9 cellular contexts compared by ENCODE assay signal in the genomic region with DNA sequence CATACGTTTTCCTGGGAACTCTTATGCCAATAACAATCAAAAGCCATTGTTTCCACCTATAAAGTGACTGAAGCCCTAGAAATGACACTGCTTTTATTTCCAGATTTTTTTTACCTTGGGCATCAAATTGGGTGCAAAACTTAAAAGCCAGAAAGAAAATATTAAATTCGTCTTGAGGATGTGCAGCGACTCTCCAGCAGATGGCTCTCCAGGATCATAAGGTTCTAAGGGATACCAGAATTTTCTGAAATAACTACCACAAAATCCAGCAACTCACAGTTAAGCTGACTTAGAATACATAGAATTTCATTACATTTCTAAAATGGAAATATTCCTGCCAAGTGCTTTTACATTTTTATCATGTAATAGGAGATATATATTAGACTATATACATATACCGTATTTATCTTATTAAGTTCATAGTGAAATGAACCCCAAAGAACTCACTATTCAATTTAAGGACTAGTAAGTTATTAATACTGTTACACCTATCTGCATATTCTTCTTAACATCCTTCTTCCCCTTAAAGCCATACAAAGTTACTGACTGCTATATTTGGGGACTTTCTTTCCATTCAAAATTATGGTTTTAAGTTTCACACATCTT. TPM values are rescaled to one million over a fixed set of nuclear protein-coding genes. Genes with fewer than 3 reads are reported as not detected.
DNase-seq lines count a peak whose midpoint lies in the region; ATAC-seq and TF ChIP-seq lines count a peak whose summit lies in the region.
"Had no signal": no experiment of that assay in that cellular context is flagged by ENCODE, and none has a peak within 500 bp of the region (broad histone marks: within the 10 kb centered on the region; RNA-seq: fewer than 3 reads in every experiment).

No MANE protein-coding gene starts in this region.

- RAD21 ChIA-PET in HCT116 (lab: Charles Lee; ENCODE audit: low non-redundant PET in 1 of 2, low total read pairs in 2 of 2, uncharacterized antibody in 2 of 2, unreplicated experiment in 2 of 2), result interaction anchor here in 1 of 2 experiments (1.3 kb wide), 1 partner anchor 9 kb away, joined by 3 read pairs; no protein-coding TSS in a partner anchor

- CTCF ChIA-PET in HCT116 (lab: Charles Lee), result interaction anchor here (0.6 to 1.7 kb wide), 8 partner anchors 10 to 947 kb away, joined by 3 to 6 read pairs (median 4); a partner anchor contains a TSS

- H3K36me3 Mint-ChIP-seq in activated T-helper 1 cell treated with anti-CD3 and anti-CD28 coated beads, Interleukin-12 subunit alpha, Interleukin-12 subunit beta, Interleukin-2, Interleukin-4 antibody, amounts not matched to agents 30 ng/mL and 10 ng/mL and 1 ng/mL, durations not matched to agents 14 hours and 24 hours and 36 hours (ENCODE audit: low read depth), result no peaks in the 10 kb centered on the region
- no peaks in the 10 kb centered on the region for H3K36me3 Mint-ChIP-seq in glutamatergic neuron (ENCODE audit: unreplicated experiment)

- BruUV-seq in HCT116 (replicated peaks; lab: Mats Ljungman, UMichigan), result no TSS peak

- POLR2A ChIA-PET in HCT116 (lab: Charles Lee), result interaction anchor here (0.5 kb wide), 1 partner anchor 121 kb away, joined by 6 read pairs; no protein-coding TSS in a partner anchor

- H3K4me3 ChIP-seq in HCT116 (replicated peaks in 1 of 2; ENCODE audit: low read depth in 1 of 2, low read length in 2 of 2), result no peak overlapping the region

- no peaks in the 10 kb centered on the region for H3K4me1 Mint-ChIP-seq in activated T-helper 1 cell treated with anti-CD3 and anti-CD28 coated beads, Interleukin-12 subunit alpha, Interleukin-12 subunit beta, Interleukin-2, Interleukin-4 antibody, amounts not matched to agents 30 ng/mL and 10 ng/mL and 1 ng/mL, durations not matched to agents 14 hours and 24 hours and 36 hours (ENCODE audit: low read depth)
- H3K4me1 Mint-ChIP-seq in glutamatergic neuron (ENCODE audit: low read depth, unreplicated experiment), result peaks cover 11% of the 10 kb centered on the region

- intact Hi-C loops in HCT116 (cut with micrococcal nuclease) (loop anchor here (1.0 to 2.0 kb wide), 4 partner anchors 58 to 533 kb away; no protein-coding TSS in a partner anchor), sciatic nerve (cut with DNase I) (no loop called here)
- intact Hi-C loops in activated T-helper 1 cell treated with anti-CD3 and anti-CD28 coated beads, Interleukin-12 subunit alpha, Interleukin-12 subunit beta, Interleukin-2, Interleukin-4 antibody, amounts not matched to agents 30 ng/mL and 10 ng/mL and 1 ng/mL, durations not matched to agents 14 hours and 24 hours and 36 hours (cut with micrococcal nuclease), result loop anchor here (1.0 to 5.0 kb wide), 5 partner anchors 58 to 949 kb away; a partner anchor contains a TSS

- no peak overlapping the region for H3K27ac Mint-ChIP-seq in activated T-helper 1 cell treated with anti-CD3 and anti-CD28 coated beads, Interleukin-12 subunit alpha, Interleukin-12 subunit beta, Interleukin-2, Interleukin-4 antibody, amounts not matched to agents 30 ng/mL and 10 ng/mL and 1 ng/mL, durations not matched to agents 14 hours and 24 hours and 36 hours
- H3K27ac Mint-ChIP-seq in glutamatergic neuron (ENCODE audit: unreplicated experiment), result no peak overlapping the region
- H3K27ac Mint-ChIP-seq: T-helper 1 cell treated with Interleukin-12 subunit alpha and Interleukin-12 subunit beta and Interleukin-4 antibody, amounts not matched to agents 30 μg/mL and 1 μg/mL, for 36 hours had no signal

- TF ChIP-seq CTCF in HCT116 (IDR thresholded peaks at IDR 0.05 in 2 of 3, conservative IDR thresholded peaks at IDR 0.05 in 1 of 3; ENCODE audit: borderline replicate concordance in 1 of 3, insufficient read depth in 1 of 3, low read depth in 2 of 3, low read length in 2 of 3) (peak; percentile 71 to 79 (median 76)), glutamatergic neuron (IDR thresholded peaks at IDR 0.05; ENCODE audit: partially characterized antibody, unreplicated experiment) (peak; percentile 49)

- H3K9me3 Mint-ChIP-seq in activated T-helper 1 cell treated with anti-CD3 and anti-CD28 coated beads, Interleukin-12 subunit alpha, Interleukin-12 subunit beta, Interleukin-2, Interleukin-4 antibody, amounts not matched to agents 30 ng/mL and 10 ng/mL and 1 ng/mL, durations not matched to agents 14 hours and 24 hours and 36 hours, result no peaks in the 10 kb centered on the region
- peaks cover 2% of the 10 kb centered on the region for H3K9me3 Mint-ChIP-seq in glutamatergic neuron (ENCODE audit: unreplicated experiment)
- H3K9me3 Mint-ChIP-seq: T-helper 1 cell treated with Interleukin-12 subunit alpha and Interleukin-12 subunit beta and Interleukin-4 antibody, amounts not matched to agents 30 μg/mL and 1 μg/mL, for 36 hours had no signal

- no peak overlapping the region for H3K4me3 Mint-ChIP-seq in activated T-helper 1 cell treated with anti-CD3 and anti-CD28 coated beads, Interleukin-12 subunit alpha, Interleukin-12 subunit beta, Interleukin-2, Interleukin-4 antibody, amounts not matched to agents 30 ng/mL and 10 ng/mL and 1 ng/mL, durations not matched to agents 14 hours and 24 hours and 36 hours
- peak overlapping the region; percentile 44 for H3K4me3 Mint-ChIP-seq in glutamatergic neuron (ENCODE audit: unreplicated experiment)
- H3K4me3 Mint-ChIP-seq: T-helper 1 cell treated with Interleukin-12 subunit alpha and Interleukin-12 subunit beta and Interleukin-4 antibody, amounts not matched to agents 30 μg/mL and 1 μg/mL, for 36 hours had no signal

- no peak overlapping the region for H3K27ac ChIP-seq in HCT116 (ENCODE audit: low read depth, low read length)

- peak; percentile 84 for TF ChIP-seq RAD21 in HCT116 (IDR thresholded peaks at IDR 0.05; ENCODE audit: low read depth)

- H3K27me3 Mint-ChIP-seq in activated T-helper 1 cell treated with anti-CD3 and anti-CD28 coated beads, Interleukin-12 subunit alpha, Interleukin-12 subunit beta, Interleukin-2, Interleukin-4 antibody, amounts not matched to agents 30 ng/mL and 10 ng/mL and 1 ng/mL, durations not matched to agents 14 hours and 24 hours and 36 hours (ENCODE audit: insufficient read depth), result peaks cover 16% of the 10 kb centered on the region
- peaks cover 1% of the 10 kb centered on the region for H3K27me3 Mint-ChIP-seq in glutamatergic neuron (ENCODE audit: unreplicated experiment)

- no peaks in the 10 kb centered on the region for H3K9me2 ChIP-seq in HCT116 (ENCODE audit: insufficient read depth)

- no peak for TF ChIP-seq POLR2A in HCT116 (IDR thresholded peaks at IDR 0.05; ENCODE audit: borderline replicate concordance, extremely low read depth, insufficient read depth, insufficient read length)

- H3K27me3 ChIP-seq in HCT116 (ENCODE audit: insufficient read depth, low read length), result 0 out of 2 replicates have a peak, but pooled peaks cover 12% of the 10 kb centered on the region

- no peak overlapping the region for H3K9ac ChIP-seq in HCT116 (ENCODE audit: low read length)

- H3K9me3 ChIP-seq in HCT116 (ENCODE audit: control insufficient read depth in 1 of 2, insufficient read depth in 1 of 2, low read depth in 1 of 2, low read length in 2 of 2), result no peaks in the 10 kb centered on the region

- H2AFZ ChIP-seq in HCT116 (ENCODE audit: low read depth, low read length, poor library complexity, severe bottlenecking), result no peak overlapping the region

- no peaks in the 10 kb centered on the region for H3K36me3 ChIP-seq in HCT116 (ENCODE audit: control insufficient read depth in 1 of 2, insufficient read depth in 2 of 2, low read length in 2 of 2)

- peak; percentile 76 for ATAC-seq in HCT116
- ATAC-seq in sciatic nerve, result peak; percentile 67
- no peak for ATAC-seq in GM19035 (IDR thresholded peaks at IDR 0.05; ENCODE audit: unreplicated experiment)
- no peak for ATAC-seq in GM21619 (IDR thresholded peaks at IDR 0.05; ENCODE audit: unreplicated experiment)

- DNase-seq in COLO829 (ENCODE audit: low spot score) (peak; percentile 64), HCT116 (ENCODE audit: low read depth, low spot score) (peak; percentile 52), NCI-H748 (lab: John Stamatoyannopoulos, UW; ENCODE audit: unreplicated experiment) (peak; percentile 63), glutamatergic neuron (no peak), sciatic nerve (ENCODE audit: low spot score) (no peak)
- DNase-seq in activated T-helper 1 cell treated with anti-CD3 and anti-CD28 coated beads, Interleukin-12 subunit alpha, Interleukin-12 subunit beta, Interleukin-2, Interleukin-4 antibody, amounts not matched to agents 30 ng/mL and 10 ng/mL and 1 ng/mL, durations not matched to agents 14 hours and 24 hours and 36 hours (ENCODE audit: low spot score), result peak; percentile 2

- no peak overlapping the region for H3K4me2 ChIP-seq in HCT116 (ENCODE audit: low read length)

- no peaks in the 10 kb centered on the region for H4K20me1 ChIP-seq in HCT116 (ENCODE audit: insufficient read depth)

- H3K4me1 ChIP-seq in HCT116 (ENCODE audit: control insufficient read depth in 1 of 2, insufficient read depth in 2 of 2, low read length in 2 of 2), result no peaks in the 10 kb centered on the region

- H3K79me2 ChIP-seq in HCT116 (ENCODE audit: insufficient read depth, low read length), result no peaks in the 10 kb centered on the region

TF ChIP-seq in HCT116, 20 proteins besides CTCF, POLR2A, EP300 and RAD21 (continues in another document):
- TF ChIP-seq CEBPB (IDR thresholded peaks at IDR 0.05; ENCODE audit: low read depth) (no peak), EZH2phosphoT487 (IDR thresholded peaks at IDR 0.05; ENCODE audit: borderline replicate concordance) (no peak), TCF7L2 (IDR thresholded peaks at IDR 0.05; ENCODE audit: borderline replicate concordance, extremely low read depth, insufficient read depth, insufficient read length) (no peak)
- TF ChIP-seq, protein P1, sequence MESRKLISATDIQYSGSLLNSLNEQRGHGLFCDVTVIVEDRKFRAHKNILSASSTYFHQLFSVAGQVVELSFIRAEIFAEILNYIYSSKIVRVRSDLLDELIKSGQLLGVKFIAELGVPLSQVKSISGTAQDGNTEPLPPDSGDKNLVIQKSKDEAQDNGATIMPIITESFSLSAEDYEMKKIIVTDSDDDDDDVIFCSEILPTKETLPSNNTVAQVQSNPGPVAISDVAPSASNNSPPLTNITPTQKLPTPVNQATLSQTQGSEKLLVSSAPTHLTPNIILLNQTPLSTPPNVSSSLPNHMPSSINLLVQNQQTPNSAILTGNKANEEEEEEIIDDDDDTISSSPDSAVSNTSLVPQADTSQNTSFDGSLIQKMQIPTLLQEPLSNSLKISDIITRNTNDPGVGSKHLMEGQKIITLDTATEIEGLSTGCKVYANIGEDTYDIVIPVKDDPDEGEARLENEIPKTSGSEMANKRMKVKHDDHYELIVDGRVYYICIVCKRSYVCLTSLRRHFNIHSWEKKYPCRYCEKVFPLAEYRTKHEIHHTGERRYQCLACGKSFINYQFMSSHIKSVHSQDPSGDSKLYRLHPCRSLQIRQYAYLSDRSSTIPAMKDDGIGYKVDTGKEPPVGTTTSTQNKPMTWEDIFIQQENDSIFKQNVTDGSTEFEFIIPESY (IDR thresholded peaks at IDR 0.05; ENCODE audit: extremely low read depth, insufficient replicate concordance, low read length), result no peak

RNA-seq across cellular contexts. Expression of a gene that starts 44.0 kb away (rescaled TPM):
- total RNA-seq in HCT116 (2021; ENCODE audit: unreplicated experiment) (1.7 TPM), glutamatergic neuron (ENCODE audit: unreplicated experiment) (57.1 TPM), sciatic nerve (11.5 TPM)
- polyA plus RNA-seq in HCT116 (2012), result 0.52 and 0.94 TPM in 2 replicates
- total RNA-seq in activated T-helper 1 cell treated with anti-CD3 and anti-CD28 coated beads, Interleukin-12 subunit alpha, Interleukin-12 subunit beta, Interleukin-2, Interleukin-4 antibody, amounts not matched to agents 30 ng/mL and 10 ng/mL and 1 ng/mL, durations not matched to agents 14 hours and 24 hours and 36 hours, result not detected in 2 replicates

Comparison
In these comparisons a context has a peak if more than half of its experiments do, and no peak if none do; other contexts are left out.
1. DNase-seq: peak in COLO829 (single experiment), HCT116 (single experiment), NCI-H748 (single experiment) and activated T-helper 1 cell treated with anti-CD3 and anti-CD28 coated beads, Interleukin-12 subunit alpha, Interleukin-12 subunit beta, Interleukin-2, Interleukin-4 antibody, amounts not matched to agents 30 ng/mL and 10 ng/mL and 1 ng/mL, durations not matched to agents 14 hours and 24 hours and 36 hours (single experiment); none in glutamatergic neuron (single experiment) and sciatic nerve (single experiment).
2. ATAC-seq: peak in HCT116 (single experiment) and sciatic nerve (single experiment); none in GM19035 (single experiment) and GM21619 (single experiment).